ENCODE assay signal across 15 cellular contexts in the genomic region with DNA sequence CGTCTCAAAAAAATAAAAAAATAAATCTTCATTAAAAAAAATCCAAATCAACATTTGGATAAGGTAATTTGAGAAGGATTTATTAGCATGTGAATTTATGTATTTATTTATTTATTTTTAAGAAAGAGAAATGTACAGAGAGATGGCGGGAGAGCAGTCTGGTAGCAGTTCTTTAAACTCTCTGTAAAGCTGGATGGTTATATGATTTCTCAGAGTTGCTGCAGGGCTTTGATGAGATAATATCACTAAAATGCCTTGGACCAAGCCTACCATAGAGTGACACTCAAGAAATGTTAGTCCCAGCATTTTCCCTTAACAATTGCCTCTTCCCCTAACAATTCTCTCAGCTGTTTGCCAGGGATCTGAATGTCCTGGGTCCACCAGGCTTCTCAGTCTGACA.
DNase-seq lines count a peak whose midpoint lies in the region; TF ChIP-seq lines count a peak whose summit lies in the region.
"Had no signal": no experiment of that assay in that cellular context is flagged by ENCODE, and none has a peak within 500 bp of the region (broad histone marks: within the 10 kb centered on the region; RNA-seq: fewer than 3 reads in every experiment).

No MANE protein-coding gene starts in this region.

- H3K9ac ChIP-seq in adipocyte (ENCODE audit: low read length), result no peak overlapping the region

- H3K4me3 Mint-ChIP-seq in HFFc6, result no peak overlapping the region
- H3K4me3 Mint-ChIP-seq: CD4-positive, alpha-beta memory T cell had no signal

- no peaks in the 10 kb centered on the region for H3K27me3 ChIP-seq in adipocyte (replicated peaks; ENCODE audit: control insufficient read depth, insufficient read depth, low read length)

- H3K36me3 Mint-ChIP-seq in HFFc6 (ENCODE audit: low read depth), result peaks cover 9% of the 10 kb centered on the region; the same call in 1 of the 2 replicates
- H3K36me3 Mint-ChIP-seq: CD4-positive, alpha-beta memory T cell had no signal

- no peak overlapping the region for H3K4me3 ChIP-seq in adipocyte (ENCODE audit: low read length)

- no peaks in the 10 kb centered on the region for H3K9me3 ChIP-seq in adipocyte (ENCODE audit: control insufficient read depth, low read length)

- peaks cover 40% of the 10 kb centered on the region for H3K4me1 ChIP-seq in adipocyte (ENCODE audit: control insufficient read depth, insufficient read depth, low read length)

- DNase-seq in HFFc6 (peak; percentile 13), adipocyte (ENCODE audit: low read depth) (peak; percentile 66), fibroblast of gingiva (ENCODE audit: low read depth) (peak; percentile 17), hippocampal formation (lab: John Stamatoyannopoulos, UW) (no peak), NCI-H748 treated with DMSO at 0.1 percent for 48 hours (lab: John Stamatoyannopoulos, UW) (no peak), GM13976 (ENCODE audit: low spot score) (no peak), amygdala (lab: John Stamatoyannopoulos, UW) (no peak)
- DNase-seq: C1 segment of cervical spinal cord; Calu3; CD4-positive, alpha-beta memory T cell; COR-L47; DMS53; DMS79 treated with DMSO at 0.1 percent for 48 hours; H7; HCEC 1CT had no signal

- no peaks in the 10 kb centered on the region for H3K9me3 Mint-ChIP-seq in HFFc6

- H3K4me1 Mint-ChIP-seq in HFFc6 (ENCODE audit: low read depth), result peaks cover 44% of the 10 kb centered on the region
- H3K4me1 Mint-ChIP-seq: CD4-positive, alpha-beta memory T cell had no signal

- H3K27me3 Mint-ChIP-seq in HFFc6 (ENCODE audit: insufficient read depth), result no peaks in the 10 kb centered on the region

- in situ Hi-C loops in GM13976 (cut with MboI; ENCODE audit: low sequenced_read_pairs, unreplicated experiment), result no loop called here

- no peaks in the 10 kb centered on the region for H3K36me3 ChIP-seq in adipocyte (ENCODE audit: control insufficient read depth, insufficient read depth, low read length, severe bottlenecking)

- TF ChIP-seq CTCF in HFFc6 (IDR thresholded peaks at IDR 0.05), result no peak
- no peak for TF ChIP-seq CTCF in GM13976 (IDR thresholded peaks at IDR 0.05; ENCODE audit: borderline replicate concordance, control extremely low read depth, extremely low read depth, insufficient read depth, missing control alignments)

- no peak overlapping the region for H3K27ac Mint-ChIP-seq in HFFc6
- H3K27ac Mint-ChIP-seq: CD4-positive, alpha-beta memory T cell had no signal

Comparison
In these comparisons a context has a peak if more than half of its experiments do, and no peak if none do; other contexts are left out.
1. DNase-seq: peak in HFFc6 (single experiment), adipocyte (single experiment) and fibroblast of gingiva (single experiment); none in hippocampal formation (0 of 2), NCI-H748 treated with DMSO at 0.1 percent for 48 hours (single experiment), GM13976 (single experiment) and amygdala (0 of 56).